Comparison of ENCODE assay signal across 8 cellular contexts in genomic region chr11:126416542-126417090, GRCh38.
DNase-seq lines count a peak whose midpoint lies in the region; ATAC-seq and TF ChIP-seq lines count a peak whose summit lies in the region.

No MANE protein-coding gene starts in this region.

- DNase-seq in GM10266 (ENCODE audit: extremely low spot score), result peak; percentile 82
- peak; percentile 79 to 97 for DNase-seq in NCI-H526 (lab: John Stamatoyannopoulos, UW)
- peak; percentile 51 for DNase-seq in activated T-helper 9 cell treated with anti-CD3 and anti-CD28 coated beads, Interleukin-2, amount 50 U/mL, for 16 hours (ENCODE audit: low read depth)
- DNase-seq in fibroblast of peridontal ligament (ENCODE audit: extremely low read depth), result peak; percentile 68
- DNase-seq in natural killer cell treated with Interleukin-12 subunit alpha and Interleukin-12 subunit beta and Interleukin-15 and Interleukin-18, amount 100 ng/mL, for 72 hours (ENCODE audit: low spot score), result peak; percentile 79
- no peak for DNase-seq in GOT3 (lab: John Stamatoyannopoulos, UW)

- H3K27ac Mint-ChIP-seq in natural killer cell treated with Interleukin-12 subunit alpha and Interleukin-12 subunit beta and Interleukin-15 and Interleukin-18, amount 100 ng/mL, for 72 hours, result peak overlapping the region in 1 of 2 donors; percentile 43
- H3K27ac Mint-ChIP-seq in stimulated activated memory B cell treated with anti-CD40 and anti-IgM and Interleukin-4, amounts not matched to agents 10 μg/mL and 1 μg/mL and 100 μg/mL, for 72 hours, result peak overlapping the region; percentile 69

- H3K27me3 Mint-ChIP-seq in natural killer cell treated with Interleukin-12 subunit alpha and Interleukin-12 subunit beta and Interleukin-15 and Interleukin-18, amount 100 ng/mL, for 72 hours, result no peaks in the 10 kb centered on the region
- no peaks in the 10 kb centered on the region for H3K27me3 Mint-ChIP-seq in stimulated activated memory B cell treated with anti-CD40 and anti-IgM and Interleukin-4, amounts not matched to agents 10 μg/mL and 1 μg/mL and 100 μg/mL, for 72 hours

- peak; percentile 95 for ATAC-seq in HG02759 (IDR thresholded peaks at IDR 0.05; ENCODE audit: unreplicated experiment)
- ATAC-seq in natural killer cell treated with Interleukin-12 subunit alpha and Interleukin-12 subunit beta and Interleukin-15 and Interleukin-18, amount 100 ng/mL, for 72 hours, result peak; percentile 97 to 99
- peak; percentile 93 for ATAC-seq in stimulated activated memory B cell treated with anti-CD40 and anti-IgM and Interleukin-4, amounts not matched to agents 10 μg/mL and 1 μg/mL and 100 μg/mL, for 72 hours

- H3K36me3 Mint-ChIP-seq in natural killer cell treated with Interleukin-12 subunit alpha and Interleukin-12 subunit beta and Interleukin-15 and Interleukin-18, amount 100 ng/mL, for 72 hours, result no peaks in the 10 kb centered on the region
- peaks cover 6% of the 10 kb centered on the region for H3K36me3 Mint-ChIP-seq in stimulated activated memory B cell treated with anti-CD40 and anti-IgM and Interleukin-4, amounts not matched to agents 10 μg/mL and 1 μg/mL and 100 μg/mL, for 72 hours

- H3K4me1 Mint-ChIP-seq in natural killer cell treated with Interleukin-12 subunit alpha and Interleukin-12 subunit beta and Interleukin-15 and Interleukin-18, amount 100 ng/mL, for 72 hours (ENCODE audit: low read depth in 2 of 2), result peaks cover 12% of the 10 kb centered on the region in 2 donors
- H3K4me1 Mint-ChIP-seq in stimulated activated memory B cell treated with anti-CD40 and anti-IgM and Interleukin-4, amounts not matched to agents 10 μg/mL and 1 μg/mL and 100 μg/mL, for 72 hours, result peaks cover 30% of the 10 kb centered on the region

- H3K4me3 Mint-ChIP-seq in natural killer cell treated with Interleukin-12 subunit alpha and Interleukin-12 subunit beta and Interleukin-15 and Interleukin-18, amount 100 ng/mL, for 72 hours, result peak overlapping the region; percentile 47
- H3K4me3 Mint-ChIP-seq in stimulated activated memory B cell treated with anti-CD40 and anti-IgM and Interleukin-4, amounts not matched to agents 10 μg/mL and 1 μg/mL and 100 μg/mL, for 72 hours, result peak overlapping the region; percentile 66

- TF ChIP-seq CTCF in GM10266 (IDR thresholded peaks at IDR 0.05; ENCODE audit: control insufficient read depth, insufficient read depth, low read depth, missing control alignments), result no peak

- H3K9me3 Mint-ChIP-seq in natural killer cell treated with Interleukin-12 subunit alpha and Interleukin-12 subunit beta and Interleukin-15 and Interleukin-18, amount 100 ng/mL, for 72 hours, result no peaks in the 10 kb centered on the region
- H3K9me3 Mint-ChIP-seq in stimulated activated memory B cell treated with anti-CD40 and anti-IgM and Interleukin-4, amounts not matched to agents 10 μg/mL and 1 μg/mL and 100 μg/mL, for 72 hours, result no peaks in the 10 kb centered on the region
